1 cellular context compared by ENCODE assay signal in the genomic region with DNA sequence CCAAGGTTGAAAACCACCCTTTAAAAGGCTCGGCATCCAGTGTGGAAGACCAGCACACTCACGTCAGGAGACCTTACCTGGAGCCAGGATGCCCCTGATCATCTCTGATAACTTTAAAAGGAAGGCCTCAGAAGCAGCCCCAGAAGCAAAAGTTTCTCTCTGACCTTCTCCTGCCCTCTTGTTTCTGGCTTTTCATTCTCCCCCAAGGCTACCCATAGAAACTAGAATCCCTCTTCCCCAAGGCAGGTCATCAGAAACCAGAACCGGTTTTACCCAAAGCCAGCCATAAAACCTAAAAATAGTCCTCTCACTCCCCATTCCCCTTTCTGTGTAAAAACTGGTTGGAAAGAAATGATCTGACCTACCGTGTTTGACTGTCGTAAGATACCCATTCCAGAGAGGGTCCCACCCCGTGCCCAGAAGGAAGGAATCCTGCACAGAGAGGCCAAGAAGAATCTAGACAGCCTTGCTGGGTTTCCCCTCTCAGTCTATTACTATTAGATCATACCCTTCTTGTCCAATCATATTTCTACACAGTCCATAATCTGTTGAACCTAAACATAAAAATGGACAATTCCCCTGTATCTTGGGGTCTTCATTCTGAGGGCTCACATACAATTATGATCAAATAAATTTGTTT.
TF ChIP-seq lines count a peak whose summit lies in the region.

No MANE protein-coding gene starts in this region.

TF ChIP-seq in GM12878, 131 proteins besides CTCF, POLR2A, EP300 and RAD21 (continued from another document):
- TF ChIP-seq, protein P1, sequence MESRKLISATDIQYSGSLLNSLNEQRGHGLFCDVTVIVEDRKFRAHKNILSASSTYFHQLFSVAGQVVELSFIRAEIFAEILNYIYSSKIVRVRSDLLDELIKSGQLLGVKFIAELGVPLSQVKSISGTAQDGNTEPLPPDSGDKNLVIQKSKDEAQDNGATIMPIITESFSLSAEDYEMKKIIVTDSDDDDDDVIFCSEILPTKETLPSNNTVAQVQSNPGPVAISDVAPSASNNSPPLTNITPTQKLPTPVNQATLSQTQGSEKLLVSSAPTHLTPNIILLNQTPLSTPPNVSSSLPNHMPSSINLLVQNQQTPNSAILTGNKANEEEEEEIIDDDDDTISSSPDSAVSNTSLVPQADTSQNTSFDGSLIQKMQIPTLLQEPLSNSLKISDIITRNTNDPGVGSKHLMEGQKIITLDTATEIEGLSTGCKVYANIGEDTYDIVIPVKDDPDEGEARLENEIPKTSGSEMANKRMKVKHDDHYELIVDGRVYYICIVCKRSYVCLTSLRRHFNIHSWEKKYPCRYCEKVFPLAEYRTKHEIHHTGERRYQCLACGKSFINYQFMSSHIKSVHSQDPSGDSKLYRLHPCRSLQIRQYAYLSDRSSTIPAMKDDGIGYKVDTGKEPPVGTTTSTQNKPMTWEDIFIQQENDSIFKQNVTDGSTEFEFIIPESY (IDR thresholded peaks at IDR 0.05), result no peak
- TF ChIP-seq NR2C1 (IDR thresholded peaks at IDR 0.05) (no peak), DPF2 (IDR thresholded peaks at IDR 0.05) (no peak), CHD1 (IDR thresholded peaks at IDR 0.05; ENCODE audit: low read depth, low read length) (no peak), SUPT20H (IDR thresholded peaks at IDR 0.05; ENCODE audit: borderline replicate concordance, control insufficient read depth, low read depth, low read length) (no peak), MTA2 (IDR thresholded peaks at IDR 0.05; ENCODE audit: low read depth) (no peak)
- TF ChIP-seq, protein P2, sequence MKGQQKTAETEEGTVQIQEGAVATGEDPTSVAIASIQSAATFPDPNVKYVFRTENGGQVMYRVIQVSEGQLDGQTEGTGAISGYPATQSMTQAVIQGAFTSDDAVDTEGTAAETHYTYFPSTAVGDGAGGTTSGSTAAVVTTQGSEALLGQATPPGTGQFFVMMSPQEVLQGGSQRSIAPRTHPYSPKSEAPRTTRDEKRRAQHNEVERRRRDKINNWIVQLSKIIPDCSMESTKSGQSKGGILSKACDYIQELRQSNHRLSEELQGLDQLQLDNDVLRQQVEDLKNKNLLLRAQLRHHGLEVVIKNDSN (IDR thresholded peaks at IDR 0.05; ENCODE audit: borderline replicate concordance, extremely low read length, insufficient read depth, low read depth, low read length), result no peak
- TF ChIP-seq, protein P3, sequence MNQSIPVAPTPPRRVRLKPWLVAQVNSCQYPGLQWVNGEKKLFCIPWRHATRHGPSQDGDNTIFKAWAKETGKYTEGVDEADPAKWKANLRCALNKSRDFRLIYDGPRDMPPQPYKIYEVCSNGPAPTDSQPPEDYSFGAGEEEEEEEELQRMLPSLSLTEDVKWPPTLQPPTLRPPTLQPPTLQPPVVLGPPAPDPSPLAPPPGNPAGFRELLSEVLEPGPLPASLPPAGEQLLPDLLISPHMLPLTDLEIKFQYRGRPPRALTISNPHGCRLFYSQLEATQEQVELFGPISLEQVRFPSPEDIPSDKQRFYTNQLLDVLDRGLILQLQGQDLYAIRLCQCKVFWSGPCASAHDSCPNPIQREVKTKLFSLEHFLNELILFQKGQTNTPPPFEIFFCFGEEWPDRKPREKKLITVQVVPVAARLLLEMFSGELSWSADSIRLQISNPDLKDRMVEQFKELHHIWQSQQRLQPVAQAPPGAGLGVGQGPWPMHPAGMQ (IDR thresholded peaks at IDR 0.05; ENCODE audit: borderline replicate concordance), result no peak
